Comparison of ENCODE assay signal across 12 cellular contexts in the genomic region with DNA sequence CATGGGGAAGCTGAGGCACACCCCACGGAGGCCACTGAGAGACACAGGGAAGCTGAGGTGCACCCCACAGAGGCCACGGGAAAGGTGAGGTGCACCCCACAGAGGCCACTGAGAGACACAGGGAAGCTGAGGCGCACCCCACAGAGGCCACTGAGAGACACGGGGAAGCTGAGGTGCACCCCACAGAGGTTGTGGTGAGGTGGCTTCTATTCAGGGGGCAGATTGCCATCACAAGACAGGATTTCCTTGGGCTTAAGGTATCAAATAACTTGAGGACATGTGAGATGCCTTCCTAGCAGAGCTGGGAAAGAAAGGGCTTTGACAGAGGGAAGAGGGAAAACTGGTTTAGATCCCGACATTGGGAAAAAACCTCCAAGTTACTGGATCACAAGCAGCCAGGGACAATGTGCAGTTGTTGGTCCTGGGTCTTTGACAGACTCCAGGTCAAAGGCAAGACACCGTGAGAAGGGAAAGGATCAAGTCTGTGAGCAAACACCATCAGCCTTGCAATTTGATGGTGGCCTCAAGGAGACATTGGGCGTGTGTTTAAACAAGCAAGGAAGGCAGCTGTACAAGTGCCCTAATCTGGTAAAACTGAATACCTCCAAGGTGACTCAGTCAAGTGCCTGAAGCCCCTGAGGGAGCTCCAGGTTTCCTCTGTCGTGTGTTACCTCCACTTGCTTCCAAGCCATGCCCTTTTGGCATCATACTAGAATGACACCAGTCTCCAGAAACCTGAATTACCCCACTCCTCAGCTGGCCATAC.
DNase-seq lines count a peak whose midpoint lies in the region; ATAC-seq and TF ChIP-seq lines count a peak whose summit lies in the region.
"Had no signal": no experiment of that assay in that cellular context is flagged by ENCODE, and none has a peak within 500 bp of the region (broad histone marks: within the 10 kb centered on the region; RNA-seq: fewer than 3 reads in every experiment).

No MANE protein-coding gene starts in this region.

- in situ Hi-C loops in T47D (cut with HindIII; ENCODE audit: low pct_unique_long_range_greater_than_20kb, low sequenced_read_pairs), result no loop called here

- TF ChIP-seq CTCF in lower lobe of right lung (IDR thresholded peaks at IDR 0.05), result no peak

- H3K4me3 ChIP-seq in lower lobe of right lung, result no peak overlapping the region
- H3K4me3 ChIP-seq in urinary bladder (ENCODE audit: low read depth, low read length), result no peak overlapping the region
- H3K4me3 ChIP-seq: HAP-1 had no signal

- ATAC-seq in lower lobe of right lung (peak; percentile 84 to 89), HG02970 (IDR thresholded peaks at IDR 0.05; ENCODE audit: low FRiP score, unreplicated experiment) (no peak)

- DNase-seq in SIG-M5 treated with dmso at 0.1 percent for 504 hours (lab: John Stamatoyannopoulos, UW; ENCODE audit: unreplicated experiment) (peak; percentile 75), SIG-M5 (lab: John Stamatoyannopoulos, UW) (no peak), T47D (ENCODE audit: low read depth in 1 of 2, low spot score in 1 of 2) (peak; percentile 13 to 39), lower lobe of right lung (no peak), NCI-H2171 treated with DMSO at 0.1 percent for 48 hours (lab: John Stamatoyannopoulos, UW) (no peak), DMS53 treated with DMSO at 0.1 percent for 48 hours (lab: John Stamatoyannopoulos, UW; ENCODE audit: unreplicated experiment) (no peak)
- DNase-seq: cerebellar nuclear complex; NK-92 treated with Interleukin-12 subunit alpha and Interleukin-12 subunit beta, amount 100 ng/mL, for 24 hours; T-helper 9 cell had no signal

- 72% methylated on average over 8 of the region's 8 CpGs for WGBS in urinary bladder

- peak overlapping the region; percentile 74 for H3K27ac ChIP-seq in lower lobe of right lung
- H3K27ac ChIP-seq in urinary bladder (ENCODE audit: low read depth), result peak overlapping the region; percentile 91

- no peaks in the 10 kb centered on the region for H3K27me3 ChIP-seq in lower lobe of right lung (ENCODE audit: low read depth)

- peaks cover 55% of the 10 kb centered on the region for H3K36me3 ChIP-seq in lower lobe of right lung
- no peaks in the 10 kb centered on the region for H3K36me3 ChIP-seq in urinary bladder (ENCODE audit: insufficient read depth)
- H3K36me3 ChIP-seq: HAP-1 had no signal

- H3K9me3 ChIP-seq in lower lobe of right lung, result no peaks in the 10 kb centered on the region
- H3K9me3 ChIP-seq: HAP-1 had no signal

- H3K4me1 ChIP-seq in lower lobe of right lung (peaks cover 34% of the 10 kb centered on the region), urinary bladder (ENCODE audit: insufficient read depth) (peaks cover 3% of the 10 kb centered on the region)
- H3K4me1 ChIP-seq: HAP-1 had no signal

- intact Hi-C loops in lower lobe of right lung (cut with DNase I), result no loop called here

Comparison
In these comparisons a context has a peak if more than half of its experiments do, and no peak if none do; other contexts are left out.
1. DNase-seq: peak in SIG-M5 treated with dmso at 0.1 percent for 504 hours (single experiment) and T47D (2 of 2); none in SIG-M5 (single experiment), lower lobe of right lung (single experiment), NCI-H2171 treated with DMSO at 0.1 percent for 48 hours (single experiment) and DMS53 treated with DMSO at 0.1 percent for 48 hours (single experiment).